13 cellular contexts compared by ENCODE assay signal in the genomic region with DNA sequence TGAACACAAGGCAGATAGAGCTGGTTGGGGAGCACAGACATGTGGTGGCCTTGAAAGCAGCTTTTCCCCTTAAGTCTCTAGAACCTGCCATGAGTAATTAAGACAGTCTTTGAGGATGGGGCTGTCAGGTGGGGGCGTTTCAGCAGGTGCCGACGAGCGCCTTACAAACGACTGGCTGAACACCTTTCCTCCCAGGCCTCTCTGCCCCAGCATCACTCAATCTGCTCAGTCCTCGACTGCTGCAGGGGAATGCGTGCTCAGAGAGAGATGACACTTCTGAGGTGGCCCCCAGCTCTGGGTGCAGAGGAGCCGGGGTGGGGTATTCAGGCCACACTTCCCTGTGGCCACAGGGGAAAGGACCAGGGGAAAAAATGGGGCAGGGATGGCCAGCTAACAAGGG. TPM values are rescaled to one million over a fixed set of nuclear protein-coding genes. Genes with fewer than 3 reads are reported as not detected.
A peak's percentile ranks its signal among the peaks of the same experiment; 100 is the strongest.
DNase-seq lines count a peak whose midpoint lies in the region; ATAC-seq, FAIRE-seq and TF ChIP-seq lines count a peak whose summit lies in the region.
"Had no signal": no experiment of that assay in that cellular context is flagged by ENCODE, and none has a peak within 500 bp of the region (broad histone marks: within the 10 kb centered on the region; RNA-seq: fewer than 3 reads in every experiment).

No MANE protein-coding gene starts in this region.

- no peak overlapping the region for H2AFZ ChIP-seq in HepG2 (ENCODE audit: low read length)

- no peaks in the 10 kb centered on the region for H3K27me3 Mint-ChIP-seq in naive thymus-derived CD8-positive, alpha-beta T cell
- H3K27me3 Mint-ChIP-seq: CD4-positive, alpha-beta memory T cell; dendritic cell treated with granulocyte-macrophage colony-stimulating factor and Interleukin-4, amounts not matched to agents 40 ng/mL and 50 ng/mL, for 4 days had no signal

- TF ChIP-seq EP300 in HepG2 (IDR thresholded peaks at IDR 0.05; ENCODE audit: low read depth in 2 of 2, low read length in 2 of 2) = no peak
- TF ChIP-seq EP300 in HepG2 (CRISPR knock-in tag; IDR thresholded peaks at IDR 0.05; ENCODE audit: borderline replicate concordance) = no peak

- DNase-seq in cardiac fibroblast (ENCODE audit: low read depth in 2 of 2) = no peak
- no peak for DNase-seq in HepG2 (ENCODE audit: low spot score)
- no peak for DNase-seq in amygdala (lab: John Stamatoyannopoulos, UW)
- DNase-seq in activated CD4-positive, CD25-positive, alpha-beta regulatory T cell (lab: John Stamatoyannopoulos, UW) = no peak
- DNase-seq in mucosa of gallbladder (ENCODE audit: low spot score) = no peak
- DNase-seq in naive thymus-derived CD8-positive, alpha-beta T cell = no peak
- DNase-seq: CD4-positive, alpha-beta memory T cell; stimulated activated CD4-positive, alpha-beta T cell treated with anti-CD3 and anti-CD28 coated beads, Interleukin-15, amount 100 ng/mL, for 24 hours; stimulated activated naive CD4-positive, alpha-beta T cell treated with Interleukin-2 at 50 U/mL for 16 hours had no signal

- peak overlapping the region; percentile 45 for H3K9ac ChIP-seq in HUES6 (ENCODE audit: low read length)
- no peak overlapping the region for H3K9ac ChIP-seq in HepG2 (ENCODE audit: insufficient read depth, low read depth, low read length)
- H3K9ac ChIP-seq in subcutaneous abdominal adipose tissue (ENCODE audit: low read length in 5 of 5) = peak overlapping the region in 3 of 5 donors; percentile 8 to 53 (median 23)

- FAIRE-seq in HepG2 (lab: Jason Lieb, UNC) = no peak
- FAIRE-seq: H54 had no signal

- no peak for TF ChIP-seq RAD21 in HepG2 (CRISPR knock-in tag; IDR thresholded peaks at IDR 0.05)

- intact Hi-C loops in HepG2 (cut with micrococcal nuclease; ENCODE audit: unreplicated experiment) = no loop called here

- 0 out of 2 replicates have a peak overlapping the region, but pooled peaks have one; percentile 35 for H3K27ac ChIP-seq in HUES6 (ENCODE audit: low read depth, low read length)
- no peak overlapping the region for H3K27ac ChIP-seq in HepG2 (ENCODE audit: extremely low read length, insufficient read depth, low read length)
- H3K27ac ChIP-seq in subcutaneous abdominal adipose tissue (ENCODE audit: low read depth, low read length) = peak overlapping the region; percentile 81

- H3K9me3 ChIP-seq in HUES6 (ENCODE audit: control insufficient read depth, insufficient read depth, low read depth, low read length) = no peaks in the 10 kb centered on the region
- H3K9me3 ChIP-seq in HepG2 (ENCODE audit: low read length) = no peaks in the 10 kb centered on the region
- H3K9me3 ChIP-seq in subcutaneous abdominal adipose tissue (ENCODE audit: control insufficient read depth in 5 of 5, low read length in 5 of 5) = no peaks in the 10 kb centered on the region

- TF ChIP-seq CTCF in cardiac fibroblast (IDR thresholded peaks at IDR 0.05; ENCODE audit: low read depth, low read length) = no peak
- no peak for TF ChIP-seq CTCF in HepG2 (CRISPR knock-in tag; IDR thresholded peaks at IDR 0.05)

- H3K9me3 Mint-ChIP-seq in naive thymus-derived CD8-positive, alpha-beta T cell = no peaks in the 10 kb centered on the region
- H3K9me3 Mint-ChIP-seq: CD4-positive, alpha-beta memory T cell; dendritic cell treated with granulocyte-macrophage colony-stimulating factor and Interleukin-4, amounts not matched to agents 40 ng/mL and 50 ng/mL, for 4 days had no signal

- WGBS in HepG2 (ENCODE audit: low lambda C conversion rate) = 99% methylated on average over 8 of the region's 8 CpGs

- H4K20me1 ChIP-seq in HepG2 (ENCODE audit: insufficient read depth, low read length) = peaks cover 30% of the 10 kb centered on the region

- peaks cover 0 to 68% (median 3%) of the 10 kb centered on the region in 3 donors for H3K36me3 Mint-ChIP-seq in naive thymus-derived CD8-positive, alpha-beta T cell

- no peak for ATAC-seq in HepG2
- ATAC-seq in naive thymus-derived CD8-positive, alpha-beta T cell = no peak

- POLR2A ChIA-PET in HepG2 (lab: Yijun Ruan, JAX) = no interaction called here
- POLR2A ChIA-PET in naive thymus-derived CD8-positive, alpha-beta T cell (lab: Charles Lee) = no interaction called here

- no peak overlapping the region for H3K4me2 ChIP-seq in HepG2 (ENCODE audit: low read depth, low read length)

- BruUV-seq in HepG2 (replicated peaks; lab: Mats Ljungman, UMichigan) = no TSS peak

- peaks cover 26% of the 10 kb centered on the region for H3K79me2 ChIP-seq in HepG2 (ENCODE audit: insufficient read depth, low read length)

- H3K27ac Mint-ChIP-seq in naive thymus-derived CD8-positive, alpha-beta T cell = peak overlapping the region in 1 of 10 donors; percentile 53
- H3K27ac Mint-ChIP-seq: dendritic cell treated with granulocyte-macrophage colony-stimulating factor and Interleukin-4, amounts not matched to agents 40 ng/mL and 50 ng/mL, for 4 days had no signal

- no peak for TF ChIP-seq POLR2A in HepG2 (IDR thresholded peaks at IDR 0.05; ENCODE audit: insufficient read depth in 1 of 2, low read depth in 2 of 2, low read length in 2 of 2)

- H3K4me1 ChIP-seq in HUES6 (ENCODE audit: control insufficient read depth, insufficient read depth, low read length) = peaks cover 20% of the 10 kb centered on the region
- peaks cover 12% of the 10 kb centered on the region for H3K4me1 ChIP-seq in HepG2 (ENCODE audit: insufficient read depth, low read length)
- peaks cover 0 to 20% (median 16%) of the 10 kb centered on the region in 5 donors for H3K4me1 ChIP-seq in subcutaneous abdominal adipose tissue (ENCODE audit: control insufficient read depth in 5 of 5, insufficient read depth in 5 of 5, low read length in 5 of 5)

- no peak overlapping the region for H3K4me3 Mint-ChIP-seq in naive thymus-derived CD8-positive, alpha-beta T cell
- H3K4me3 Mint-ChIP-seq: CD4-positive, alpha-beta memory T cell; dendritic cell treated with granulocyte-macrophage colony-stimulating factor and Interleukin-4, amounts not matched to agents 40 ng/mL and 50 ng/mL, for 4 days had no signal

- CTCF ChIA-PET in HepG2 (lab: Yijun Ruan, JAX; ENCODE audit: low intra/inter-chr PET ratio, low total read pairs) = no interaction called here

- H3K27me3 ChIP-seq in HUES6 (ENCODE audit: control insufficient read depth, insufficient read depth, low read length) (no peaks in the 10 kb centered on the region), HepG2 (ENCODE audit: control insufficient read depth in 1 of 2, insufficient read depth in 2 of 2, low read length in 2 of 2) (no peaks in the 10 kb centered on the region), subcutaneous abdominal adipose tissue (ENCODE audit: control insufficient read depth in 5 of 5, insufficient read depth in 4 of 5, low read length in 5 of 5) (no peaks in the 10 kb centered on the region)

- H3K4me1 Mint-ChIP-seq in naive thymus-derived CD8-positive, alpha-beta T cell = peaks cover 12 to 32% (median 19%) of the 10 kb centered on the region in 4 donors

- H3K36me3 ChIP-seq in HUES6 (ENCODE audit: control insufficient read depth, insufficient read depth, low read length) (peaks cover 76% of the 10 kb centered on the region), HepG2 (replicated peaks in 1 of 2; ENCODE audit: control insufficient read depth in 1 of 2, insufficient read depth in 2 of 2, low read length in 2 of 2) (peaks cover 35 to 70% of the 10 kb centered on the region in 2 experiments), subcutaneous abdominal adipose tissue (ENCODE audit: control insufficient read depth in 5 of 5, insufficient read depth in 5 of 5, low read length in 5 of 5) (peaks cover 16 to 70% (median 60%) of the 10 kb centered on the region in 5 donors)

- in situ Hi-C loops in HepG2 (cut with HindIII; ENCODE audit: extremely low pct_ligation_motif_present, low pct_unique_long_range_greater_than_20kb) = no loop called here

- H3K4me3 ChIP-seq in HUES6 (ENCODE audit: low read depth, low read length) (0 out of 2 replicates have a peak overlapping the region, but pooled peaks have one; percentile 56), cardiac fibroblast (replicated peaks in 1 of 2; ENCODE audit: low read depth in 2 of 2, low read length in 2 of 2) (peak overlapping the region; percentile 45 to 62), HepG2 (replicated peaks in 1 of 3; ENCODE audit: insufficient read depth in 1 of 3, low read depth in 2 of 3, low read length in 3 of 3) (no peak overlapping the region), subcutaneous abdominal adipose tissue (ENCODE audit: low read depth in 1 of 5, low read length in 5 of 5) (peak overlapping the region; percentile 33 to 62 (median 48))

RNA-seq across cellular contexts. Expression of a gene that starts 8.1 kb away (rescaled TPM):
- total RNA-seq in HepG2 (2016; rRNA removed; fragmentation: Illumina TruSeq; extraction: Trizol) (13.5 and 14.3 TPM in 2 replicates), mucosa of gallbladder (42.3 TPM)
- 4.8 and 5.0 TPM in 2 replicates for total RNA-seq in HepG2 (2016; cell fraction: cytosol; rRNA removed; fragmentation: Illumina TruSeq; extraction: Trizol; ENCODE audit: low read depth)
- total RNA-seq in HepG2 (2016; cell fraction: insoluble cytoplasmic fraction; rRNA removed; fragmentation: Illumina TruSeq; extraction: Trizol) = 13.6 and 14.6 TPM in 2 replicates
- 10.8 and 12.0 TPM in 2 replicates for total RNA-seq in HepG2 (2016; cell fraction: membrane; rRNA removed; fragmentation: Illumina TruSeq; extraction: Trizol)
- total RNA-seq in HepG2 (2016; cell fraction: nucleus; rRNA removed; fragmentation: Illumina TruSeq; extraction: Trizol) = 12.7 and 17.2 TPM in 2 replicates
- polyA plus RNA-seq in HepG2 (2011; rRNA removed) = 35.2 and 44.2 TPM in 2 replicates
- 25.4 and 38.7 TPM in 2 replicates for polyA plus RNA-seq in HepG2 (2011; cell fraction: cytosol; rRNA removed)
- 79.3 and 90.0 TPM in 2 replicates for polyA plus RNA-seq in HepG2 (2011; cell fraction: nucleus; rRNA removed)
- 14.1 and 18.5 TPM in 2 replicates for polyA plus RNA-seq in HepG2 (2012)
- polyA plus RNA-seq in HepG2 (2016; cell fraction: cytosol; fragmentation: Illumina TruSeq; extraction: Trizol; ENCODE audit: low read depth) = 6.3 and 6.6 TPM in 2 replicates
- polyA plus RNA-seq in HepG2 (2016; cell fraction: insoluble cytoplasmic fraction; fragmentation: Illumina TruSeq; extraction: Trizol; ENCODE audit: low read depth) = 15.7 and 21.1 TPM in 2 replicates
- 10.6 and 11.9 TPM in 2 replicates for polyA plus RNA-seq in HepG2 (2016; cell fraction: membrane; fragmentation: Illumina TruSeq; extraction: Trizol; ENCODE audit: low read depth)
- polyA plus RNA-seq in HepG2 (2016; cell fraction: nucleus; fragmentation: Illumina TruSeq; extraction: Trizol; ENCODE audit: insufficient read depth, low read depth) = 26.0 and 26.3 TPM in 2 replicates
- 68.5 and 115 TPM in 2 replicates for polyA minus RNA-seq in HepG2 (2011; rRNA and poly(A)+ RNA removed; ENCODE audit: low replicate concordance)
- 20.6 and 27.4 TPM in 2 replicates for polyA minus RNA-seq in HepG2 (2011; cell fraction: cytosol; rRNA and poly(A)+ RNA removed)
- 27.7 and 30.7 TPM in 2 replicates for polyA minus RNA-seq in HepG2 (2011; cell fraction: nucleus; rRNA and poly(A)+ RNA removed)
- 10 to 100 TPM; 18.1 to 18.7 TPM for total RNA-seq in naive thymus-derived CD8-positive, alpha-beta T cell
- 10 to 100 TPM in 1 of 3 donors, 1 to 10 TPM in 2; 8.1 to 14.2 (median 8.5) TPM for polyA plus RNA-seq in naive thymus-derived CD8-positive, alpha-beta T cell

RNA-seq across cellular contexts. Expression of a gene that starts 23.2 kb away (rescaled TPM):
- total RNA-seq in HepG2 (2016; rRNA removed; fragmentation: Illumina TruSeq; extraction: Trizol) = 65.5 and 85.5 TPM in 2 replicates
- 19.4 and 21.6 TPM in 2 replicates for total RNA-seq in HepG2 (2016; cell fraction: cytosol; rRNA removed; fragmentation: Illumina TruSeq; extraction: Trizol; ENCODE audit: low read depth)
- total RNA-seq in HepG2 (2016; cell fraction: insoluble cytoplasmic fraction; rRNA removed; fragmentation: Illumina TruSeq; extraction: Trizol) = 63.7 and 86.9 TPM in 2 replicates
- 32.1 and 38.0 TPM in 2 replicates for total RNA-seq in HepG2 (2016; cell fraction: membrane; rRNA removed; fragmentation: Illumina TruSeq; extraction: Trizol)
- total RNA-seq in HepG2 (2016; cell fraction: nucleus; rRNA removed; fragmentation: Illumina TruSeq; extraction: Trizol) = 100 and 109 TPM in 2 replicates
- 112 and 115 TPM in 2 replicates for polyA plus RNA-seq in HepG2 (2011; rRNA removed)
- 66.7 and 84.4 TPM in 2 replicates for polyA plus RNA-seq in HepG2 (2011; cell fraction: cytosol; rRNA removed)
- polyA plus RNA-seq in HepG2 (2011; cell fraction: nucleus; rRNA removed) = 480 and 513 TPM in 2 replicates
- polyA plus RNA-seq in HepG2 (2012) = 77.2 and 80.7 TPM in 2 replicates
- 16.4 and 20.0 TPM in 2 replicates for polyA plus RNA-seq in HepG2 (2016; cell fraction: cytosol; fragmentation: Illumina TruSeq; extraction: Trizol; ENCODE audit: low read depth)
- polyA plus RNA-seq in HepG2 (2016; cell fraction: insoluble cytoplasmic fraction; fragmentation: Illumina TruSeq; extraction: Trizol; ENCODE audit: low read depth) = 82.8 and 83.9 TPM in 2 replicates
- 26.4 and 27.7 TPM in 2 replicates for polyA plus RNA-seq in HepG2 (2016; cell fraction: membrane; fragmentation: Illumina TruSeq; extraction: Trizol; ENCODE audit: low read depth)
- polyA plus RNA-seq in HepG2 (2016; cell fraction: nucleus; fragmentation: Illumina TruSeq; extraction: Trizol; ENCODE audit: insufficient read depth, low read depth) = 260 and 268 TPM in 2 replicates
- polyA minus RNA-seq in HepG2 (2011; rRNA and poly(A)+ RNA removed; ENCODE audit: low replicate concordance) = 71.8 and 84.4 TPM in 2 replicates
- 23.0 and 26.6 TPM in 2 replicates for polyA minus RNA-seq in HepG2 (2011; cell fraction: cytosol; rRNA and poly(A)+ RNA removed)
- 87.8 and 89.9 TPM in 2 replicates for polyA minus RNA-seq in HepG2 (2011; cell fraction: nucleus; rRNA and poly(A)+ RNA removed)
- 98.3 TPM for total RNA-seq in mucosa of gallbladder
- total RNA-seq in naive thymus-derived CD8-positive, alpha-beta T cell = 10 to 100 TPM; 88.1 to 91.5 TPM
- 10 to 100 TPM; 46.4 to 58.8 (median 51.4) TPM for polyA plus RNA-seq in naive thymus-derived CD8-positive, alpha-beta T cell

RNA-seq across cellular contexts. Expression of a gene that starts 31.1 kb away (rescaled TPM):
- 3.2 and 5.4 TPM in 2 replicates for total RNA-seq in HepG2 (2016; rRNA removed; fragmentation: Illumina TruSeq; extraction: Trizol)
- 0.35 and 0.51 TPM in 2 replicates for total RNA-seq in HepG2 (2016; cell fraction: cytosol; rRNA removed; fragmentation: Illumina TruSeq; extraction: Trizol; ENCODE audit: low read depth)
- 2.7 and 5.4 TPM in 2 replicates for total RNA-seq in HepG2 (2016; cell fraction: insoluble cytoplasmic fraction; rRNA removed; fragmentation: Illumina TruSeq; extraction: Trizol)
- 1.1 and 1.2 TPM in 2 replicates for total RNA-seq in HepG2 (2016; cell fraction: membrane; rRNA removed; fragmentation: Illumina TruSeq; extraction: Trizol)
- total RNA-seq in HepG2 (2016; cell fraction: nucleus; rRNA removed; fragmentation: Illumina TruSeq; extraction: Trizol) = 7.5 and 9.6 TPM in 2 replicates
- 6.7 and 8.3 TPM in 2 replicates for polyA plus RNA-seq in HepG2 (2011; rRNA removed)
- polyA plus RNA-seq in HepG2 (2011; cell fraction: cytosol; rRNA removed) = 4.1 and 5.0 TPM in 2 replicates
- 54.2 and 80.2 TPM in 2 replicates for polyA plus RNA-seq in HepG2 (2011; cell fraction: nucleus; rRNA removed)
- 8.0 and 10.5 TPM in 2 replicates for polyA plus RNA-seq in HepG2 (2012)
- 0.34 and 0.35 TPM in 2 replicates for polyA plus RNA-seq in HepG2 (2016; cell fraction: cytosol; fragmentation: Illumina TruSeq; extraction: Trizol; ENCODE audit: low read depth)
- 2.4 and 3.0 TPM in 2 replicates for polyA plus RNA-seq in HepG2 (2016; cell fraction: insoluble cytoplasmic fraction; fragmentation: Illumina TruSeq; extraction: Trizol; ENCODE audit: low read depth)
- polyA plus RNA-seq in HepG2 (2016; cell fraction: membrane; fragmentation: Illumina TruSeq; extraction: Trizol; ENCODE audit: low read depth) = 0.61 and 0.63 TPM in 2 replicates
- polyA plus RNA-seq in HepG2 (2016; cell fraction: nucleus; fragmentation: Illumina TruSeq; extraction: Trizol; ENCODE audit: insufficient read depth, low read depth) = 27.4 and 28.0 TPM in 2 replicates
- polyA minus RNA-seq in HepG2 (2011; rRNA and poly(A)+ RNA removed; ENCODE audit: low replicate concordance) = 6.7 and 18.0 TPM in 2 replicates
- polyA minus RNA-seq in HepG2 (2011; cell fraction: cytosol; rRNA and poly(A)+ RNA removed) = 6.9 and 7.0 TPM in 2 replicates
- polyA minus RNA-seq in HepG2 (2011; cell fraction: nucleus; rRNA and poly(A)+ RNA removed) = 18.9 and 19.6 TPM in 2 replicates
- 0.75 TPM for total RNA-seq in mucosa of gallbladder
- total RNA-seq in naive thymus-derived CD8-positive, alpha-beta T cell = 1 to 10 TPM; 7.1 to 7.9 TPM
- polyA plus RNA-seq in naive thymus-derived CD8-positive, alpha-beta T cell = under 1 TPM; 0.21 to 0.60 (median 0.42) TPM

RNA-seq across cellular contexts. Expression of a gene that starts 58.6 kb away (rescaled TPM):
- 10.3 and 40.7 TPM in 2 replicates for total RNA-seq in HepG2 (2016; rRNA removed; fragmentation: Illumina TruSeq; extraction: Trizol)
- total RNA-seq in HepG2 (2016; cell fraction: cytosol; rRNA removed; fragmentation: Illumina TruSeq; extraction: Trizol; ENCODE audit: low read depth) = 8.0 and 8.2 TPM in 2 replicates
- total RNA-seq in HepG2 (2016; cell fraction: insoluble cytoplasmic fraction; rRNA removed; fragmentation: Illumina TruSeq; extraction: Trizol) = 9.6 and 38.5 TPM in 2 replicates
- 8.3 and 9.4 TPM in 2 replicates for total RNA-seq in HepG2 (2016; cell fraction: membrane; rRNA removed; fragmentation: Illumina TruSeq; extraction: Trizol)
- total RNA-seq in HepG2 (2016; cell fraction: nucleus; rRNA removed; fragmentation: Illumina TruSeq; extraction: Trizol) = 50.7 and 62.0 TPM in 2 replicates
- 184 and 298 TPM in 2 replicates for polyA plus RNA-seq in HepG2 (2011; rRNA removed)
- 90.8 and 93.6 TPM in 2 replicates for polyA plus RNA-seq in HepG2 (2011; cell fraction: cytosol; rRNA removed)
- 3,075 and 3,281 TPM in 2 replicates for polyA plus RNA-seq in HepG2 (2011; cell fraction: nucleus; rRNA removed)
- 163 and 233 TPM in 2 replicates for polyA plus RNA-seq in HepG2 (2012)
- 3.5 and 4.6 TPM in 2 replicates for polyA plus RNA-seq in HepG2 (2016; cell fraction: cytosol; fragmentation: Illumina TruSeq; extraction: Trizol; ENCODE audit: low read depth)
- polyA plus RNA-seq in HepG2 (2016; cell fraction: insoluble cytoplasmic fraction; fragmentation: Illumina TruSeq; extraction: Trizol; ENCODE audit: low read depth) = 6.7 and 9.8 TPM in 2 replicates
- 4.9 and 6.2 TPM in 2 replicates for polyA plus RNA-seq in HepG2 (2016; cell fraction: membrane; fragmentation: Illumina TruSeq; extraction: Trizol; ENCODE audit: low read depth)
- polyA plus RNA-seq in HepG2 (2016; cell fraction: nucleus; fragmentation: Illumina TruSeq; extraction: Trizol; ENCODE audit: insufficient read depth, low read depth) = 133 and 147 TPM in 2 replicates
- 56.2 and 422 TPM in 2 replicates for polyA minus RNA-seq in HepG2 (2011; rRNA and poly(A)+ RNA removed; ENCODE audit: low replicate concordance)
- 79.8 and 100 TPM in 2 replicates for polyA minus RNA-seq in HepG2 (2011; cell fraction: cytosol; rRNA and poly(A)+ RNA removed)
- polyA minus RNA-seq in HepG2 (2011; cell fraction: nucleus; rRNA and poly(A)+ RNA removed) = 459 and 526 TPM in 2 replicates
- 31.1 TPM for total RNA-seq in mucosa of gallbladder
- 10 to 100 TPM; 28.6 to 30.6 TPM for total RNA-seq in naive thymus-derived CD8-positive, alpha-beta T cell
- 1 to 10 TPM; 3.0 to 3.7 (median 3.5) TPM for polyA plus RNA-seq in naive thymus-derived CD8-positive, alpha-beta T cell

Comparison
In these comparisons a context has a peak if more than half of its experiments do, and no peak if none do; other contexts are left out.
1. H3K4me3 ChIP-seq: peak in HUES6 (single experiment), cardiac fibroblast (2 of 2) and subcutaneous abdominal adipose tissue (5 of 5); none in HepG2 (0 of 3).